ENCODE assay signal across 1 cellular context in the genomic region with DNA sequence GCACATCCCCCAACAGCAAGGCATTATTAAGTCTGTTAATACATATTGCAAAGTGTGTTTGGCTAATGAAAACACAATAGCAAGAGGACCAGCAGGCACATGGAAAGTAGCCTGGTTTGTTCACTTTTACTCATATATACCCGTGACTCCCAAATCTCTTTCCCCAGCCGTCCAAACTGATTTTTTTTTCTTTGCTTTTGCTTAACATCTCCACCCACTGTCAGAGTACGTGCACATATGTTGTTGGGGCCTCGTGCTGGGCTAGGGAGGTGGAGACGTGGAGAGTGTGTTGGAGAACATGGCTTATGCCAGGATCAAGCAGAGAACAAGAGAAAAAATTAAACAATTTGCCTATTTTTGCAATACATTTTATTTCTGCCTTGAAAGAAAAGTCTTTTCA.
TF ChIP-seq lines count a peak whose summit lies in the region.

No MANE protein-coding gene starts in this region.

TF ChIP-seq in H1, 55 proteins besides CTCF, POLR2A, EP300 and RAD21 (continued from another document):
- TF ChIP-seq, protein P1, sequence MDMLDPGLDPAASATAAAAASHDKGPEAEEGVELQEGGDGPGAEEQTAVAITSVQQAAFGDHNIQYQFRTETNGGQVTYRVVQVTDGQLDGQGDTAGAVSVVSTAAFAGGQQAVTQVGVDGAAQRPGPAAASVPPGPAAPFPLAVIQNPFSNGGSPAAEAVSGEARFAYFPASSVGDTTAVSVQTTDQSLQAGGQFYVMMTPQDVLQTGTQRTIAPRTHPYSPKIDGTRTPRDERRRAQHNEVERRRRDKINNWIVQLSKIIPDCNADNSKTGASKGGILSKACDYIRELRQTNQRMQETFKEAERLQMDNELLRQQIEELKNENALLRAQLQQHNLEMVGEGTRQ (IDR thresholded peaks at IDR 0.05; ENCODE audit: low read length): no peak
- TF ChIP-seq TAF7 (optimal IDR thresholded peaks at IDR 0.05; ENCODE audit: borderline replicate concordance, low read depth, low read length) (no peak), SIN3A (conservative IDR thresholded peaks at IDR 0.05 in 1 of 2, IDR thresholded peaks at IDR 0.05 in 1 of 2; ENCODE audit: low read depth in 1 of 2, low read length in 2 of 2) (no peak), HDAC2 (IDR thresholded peaks at IDR 0.05; ENCODE audit: borderline replicate concordance in 1 of 2, low read depth in 2 of 2, low read length in 2 of 2) (no peak)
